10 cellular contexts compared by ENCODE assay signal in the genomic region with DNA sequence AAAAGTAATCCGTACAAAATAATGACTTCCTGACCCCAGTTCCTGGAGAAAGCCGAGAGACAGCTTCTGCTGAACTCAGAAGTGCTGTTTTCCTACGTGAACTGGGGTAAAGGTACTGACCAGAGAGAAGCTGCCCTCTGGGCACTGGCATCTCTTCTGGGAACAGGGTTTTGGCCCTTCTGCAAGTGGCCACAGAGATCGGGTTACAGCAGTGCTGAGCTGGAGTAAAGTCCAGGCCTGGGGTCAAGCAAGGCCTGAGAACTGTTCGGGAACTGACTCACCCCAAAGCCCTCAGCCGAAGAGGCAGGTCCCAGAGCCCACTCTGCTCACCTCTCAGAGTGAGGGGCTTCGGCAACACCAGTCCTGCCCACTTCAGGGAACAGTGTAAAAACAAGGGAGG.
A peak's percentile ranks its signal among the peaks of the same experiment; 100 is the strongest.
DNase-seq lines count a peak whose midpoint lies in the region; ATAC-seq, FAIRE-seq and TF ChIP-seq lines count a peak whose summit lies in the region.
"Had no signal": no experiment of that assay in that cellular context is flagged by ENCODE, and none has a peak within 500 bp of the region (broad histone marks: within the 10 kb centered on the region; RNA-seq: fewer than 3 reads in every experiment).

No MANE protein-coding gene starts in this region.

- POLR2A ChIA-PET in endothelial cell of umbilical vein (lab: Charles Lee), result no interaction called here

- no peak overlapping the region for H3K14ac ChIP-seq in trophoblast cell (ENCODE audit: low read length)

- FAIRE-seq in endothelial cell of umbilical vein (lab: Jason Lieb, UNC), result no peak

- peak overlapping the region; percentile 99 for H3K27ac ChIP-seq in OCI-LY3 (ENCODE audit: low read length)
- no peak overlapping the region for H3K27ac ChIP-seq in endothelial cell of umbilical vein (ENCODE audit: insufficient read depth, low read depth, low read length)
- H3K27ac ChIP-seq in trophoblast cell (ENCODE audit: low read depth, low read length), result no peak overlapping the region
- H3K27ac ChIP-seq in adrenal gland, result no peak overlapping the region

- H3K36me3 ChIP-seq in OCI-LY3 (replicated peaks; ENCODE audit: low read depth, low read length) (peaks cover 9% of the 10 kb centered on the region), endothelial cell of umbilical vein (ENCODE audit: control insufficient read depth in 2 of 2, extremely low read depth in 1 of 2, insufficient read depth in 2 of 2, low read length in 2 of 2) (no peaks in the 10 kb centered on the region), trophoblast cell (ENCODE audit: control insufficient read depth in 1 of 2, insufficient read depth in 2 of 2, low read length in 2 of 2) (no peaks in the 10 kb centered on the region), adrenal gland (replicated peaks in 1 of 2) (no peaks in the 10 kb centered on the region)

- H2AK5ac ChIP-seq in trophoblast cell (ENCODE audit: low read length), result no peak overlapping the region

- no peak overlapping the region for H2BK12ac ChIP-seq in trophoblast cell (ENCODE audit: low read length)

- no peak for TF ChIP-seq CTCF in OCI-LY3 (IDR thresholded peaks at IDR 0.05; ENCODE audit: low read depth, low read length)
- TF ChIP-seq CTCF in endothelial cell of umbilical vein (IDR thresholded peaks at IDR 0.05; ENCODE audit: extremely low read depth in 1 of 2, insufficient read depth in 1 of 2, low read depth in 1 of 2, low read length in 2 of 2), result no peak
- TF ChIP-seq CTCF in adrenal gland (IDR thresholded peaks at IDR 0.05), result no peak

- H3K4me1 ChIP-seq in OCI-LY3 (ENCODE audit: low read length) (peaks cover 82% of the 10 kb centered on the region), endothelial cell of umbilical vein (ENCODE audit: control insufficient read depth, extremely low read depth, insufficient read depth, low read length) (peaks cover 18% of the 10 kb centered on the region), trophoblast cell (ENCODE audit: control insufficient read depth in 1 of 2, insufficient read depth in 2 of 2, low read length in 2 of 2) (peaks cover 6 to 12% of the 10 kb centered on the region in 2 experiments), adrenal gland (replicated peaks in 1 of 2) (peaks cover 0 to 6% of the 10 kb centered on the region in 2 donors)

- CTCF ChIA-PET in endothelial cell of umbilical vein (lab: Charles Lee), result interaction anchor here (1.0 to 1.1 kb wide), 3 partner anchors 16 to 151 kb away, joined by 3 read pairs; no protein-coding TSS in a partner anchor

- H3K79me1 ChIP-seq in trophoblast cell (ENCODE audit: low read length), result peaks cover 2% of the 10 kb centered on the region

- no peak overlapping the region for H3K23ac ChIP-seq in trophoblast cell (ENCODE audit: low read length)

- intact Hi-C loops in endothelial cell of umbilical vein (cut with micrococcal nuclease), result no loop called here
- intact Hi-C loops in adrenal gland (cut with DNase I), result no loop called here

- H3K9me3 ChIP-seq in OCI-LY3 (ENCODE audit: insufficient read depth, low read length) (no peaks in the 10 kb centered on the region), endothelial cell of umbilical vein (replicated peaks; ENCODE audit: control insufficient read depth, insufficient read depth, low read length) (no peaks in the 10 kb centered on the region), trophoblast cell (ENCODE audit: insufficient read depth, low read depth, low read length) (peaks cover 2% of the 10 kb centered on the region), adrenal gland (replicated peaks in 1 of 3) (no peaks in the 10 kb centered on the region)

- WGBS in trophoblast cell (ENCODE audit: extremely low coverage, insufficient coverage, insufficient read length), result no CpG with 5 or more reads among the region's 7 CpGs
- WGBS in adrenal gland, 4 donors, result 60 to 79% (median 74%) methylated on average over 5 to 7 of the region's 7 CpGs

- H3K9me1 ChIP-seq in endothelial cell of umbilical vein (replicated peaks; ENCODE audit: control insufficient read depth, extremely low read depth, insufficient read depth, low read length), result no peaks in the 10 kb centered on the region

- H3K4ac ChIP-seq in trophoblast cell (ENCODE audit: low read depth, low read length), result no peak overlapping the region

- TF ChIP-seq POLR2A in endothelial cell of umbilical vein (IDR thresholded peaks at IDR 0.05; ENCODE audit: low read depth, low read length) (no peak), adrenal gland (IDR thresholded peaks at IDR 0.05) (no peak)

- ATAC-seq in GM19463 (IDR thresholded peaks at IDR 0.05; ENCODE audit: unreplicated experiment) (no peak), GM21717 (IDR thresholded peaks at IDR 0.05; ENCODE audit: unreplicated experiment) (no peak)

- H4K12ac ChIP-seq in trophoblast cell (ENCODE audit: low read depth, low read length), result no peak overlapping the region

- H4K20me1 ChIP-seq in OCI-LY3 (ENCODE audit: insufficient read depth, low read length) (no peaks in the 10 kb centered on the region), endothelial cell of umbilical vein (replicated peaks; ENCODE audit: control insufficient read depth, extremely low read depth, insufficient read depth, low read length) (no peaks in the 10 kb centered on the region)

- H3K27me3 ChIP-seq in OCI-LY3 (ENCODE audit: low read depth, low read length) (no peaks in the 10 kb centered on the region), endothelial cell of umbilical vein (ENCODE audit: control insufficient read depth in 2 of 2, insufficient read depth in 2 of 2, low read length in 2 of 2) (no peaks in the 10 kb centered on the region), trophoblast cell (ENCODE audit: insufficient read depth, low read length) (no peaks in the 10 kb centered on the region), adrenal gland (no peaks in the 10 kb centered on the region)

- H2AFZ ChIP-seq in OCI-LY3 (ENCODE audit: low read depth, low read length), result peak overlapping the region; percentile 2; the same call in 1 of the 2 replicates
- H2AFZ ChIP-seq in endothelial cell of umbilical vein (ENCODE audit: low read depth, low read length), result no peak overlapping the region
- H2AFZ ChIP-seq in trophoblast cell (ENCODE audit: insufficient read depth, low read length, poor library complexity), result no peak overlapping the region

- H3K18ac ChIP-seq in trophoblast cell (ENCODE audit: low read length), result no peak overlapping the region

- H3K4me2 ChIP-seq in OCI-LY3 (ENCODE audit: low read length) (peak overlapping the region; percentile 90), endothelial cell of umbilical vein (ENCODE audit: insufficient read depth, low read length) (no peak overlapping the region), trophoblast cell (ENCODE audit: low read length) (peak overlapping the region; percentile 11)

- no peak overlapping the region for H4K91ac ChIP-seq in trophoblast cell (ENCODE audit: low read depth, low read length)

- H3K4me3 ChIP-seq in OCI-LY3 (ENCODE audit: low read length) (peak overlapping the region; percentile 72), endothelial cell of umbilical vein (replicated peaks in 1 of 3; ENCODE audit: insufficient read depth in 1 of 3, low read depth in 1 of 3, low read length in 3 of 3) (no peak overlapping the region), trophoblast cell (ENCODE audit: low read depth, low read length) (no peak overlapping the region), adrenal gland (no peak overlapping the region)

- dilution Hi-C loops in endothelial cell of umbilical vein (cut with MboI; ENCODE audit: extremely low pct_ligation_motif_present, low sequenced_read_pairs), result no loop called here

- no peak overlapping the region for H2BK120ac ChIP-seq in trophoblast cell (ENCODE audit: insufficient read depth, low read length, poor library complexity)

- DNase-seq in DMS53 treated with DMSO at 0.1 percent for 48 hours (lab: John Stamatoyannopoulos, UW; ENCODE audit: unreplicated experiment) (peak; percentile 18), endothelial cell of umbilical vein (ENCODE audit: low read depth, low spot score) (peak; percentile 13), trophoblast cell (no peak), NCI-H187 treated with DMSO at 0.1 percent for 48 hours (lab: John Stamatoyannopoulos, UW) (no peak), adrenal gland (no peak)
- DNase-seq: activated CD8-positive, alpha-beta memory T cell treated with anti-CD3 and anti-CD28 coated beads, Interleukin-2, amount 50 U/mL, for 4 hours; H9 had no signal

- no peak overlapping the region for H2BK5ac ChIP-seq in trophoblast cell (ENCODE audit: low read depth, low read length, poor library complexity)

- H3K79me2 ChIP-seq in OCI-LY3 (ENCODE audit: low read length), result peaks cover 8% of the 10 kb centered on the region; the same call in 1 of the 2 replicates
- no peaks in the 10 kb centered on the region for H3K79me2 ChIP-seq in endothelial cell of umbilical vein (ENCODE audit: control insufficient read depth, insufficient read depth, low read length)
- no peaks in the 10 kb centered on the region for H3K79me2 ChIP-seq in trophoblast cell (ENCODE audit: control insufficient read depth, insufficient read depth, low read length, poor library complexity)

- BruUV-seq in endothelial cell of umbilical vein (replicated peaks; lab: Mats Ljungman, UMichigan), result no TSS peak

- H3K9ac ChIP-seq in OCI-LY3 (ENCODE audit: low read length) (peak overlapping the region; percentile 97), endothelial cell of umbilical vein (replicated peaks; ENCODE audit: extremely low read depth, insufficient read depth, low read length) (no peak overlapping the region), trophoblast cell (ENCODE audit: low read length) (no peak overlapping the region)

- no peak overlapping the region for H4K8ac ChIP-seq in trophoblast cell (ENCODE audit: low read depth, low read length)

TF ChIP-seq in endothelial cell of umbilical vein, 7 proteins besides CTCF, POLR2A, EP300 and RAD21:
- no peak for TF ChIP-seq FOS (IDR thresholded peaks at IDR 0.05; ENCODE audit: borderline replicate concordance, insufficient read depth, low read length)
- TF ChIP-seq GATA2 (IDR thresholded peaks at IDR 0.05; ENCODE audit: insufficient read depth, insufficient read length, low read depth, low read length), result no peak
- TF ChIP-seq MYC (IDR thresholded peaks at IDR 0.05; ENCODE audit: low read depth, low read length), result no peak
- TF ChIP-seq EZH2 (IDR thresholded peaks at IDR 0.05; ENCODE audit: borderline replicate concordance, low read depth, low read length, severe bottlenecking), result no peak

Comparison
In these comparisons a context has a peak if more than half of its experiments do, and no peak if none do; other contexts are left out.
1. DNase-seq: peak in DMS53 treated with DMSO at 0.1 percent for 48 hours (single experiment) and endothelial cell of umbilical vein (single experiment); none in trophoblast cell (0 of 2), NCI-H187 treated with DMSO at 0.1 percent for 48 hours (single experiment) and adrenal gland (0 of 7).